ENCODE assay signal across 12 cellular contexts in the genomic region with DNA sequence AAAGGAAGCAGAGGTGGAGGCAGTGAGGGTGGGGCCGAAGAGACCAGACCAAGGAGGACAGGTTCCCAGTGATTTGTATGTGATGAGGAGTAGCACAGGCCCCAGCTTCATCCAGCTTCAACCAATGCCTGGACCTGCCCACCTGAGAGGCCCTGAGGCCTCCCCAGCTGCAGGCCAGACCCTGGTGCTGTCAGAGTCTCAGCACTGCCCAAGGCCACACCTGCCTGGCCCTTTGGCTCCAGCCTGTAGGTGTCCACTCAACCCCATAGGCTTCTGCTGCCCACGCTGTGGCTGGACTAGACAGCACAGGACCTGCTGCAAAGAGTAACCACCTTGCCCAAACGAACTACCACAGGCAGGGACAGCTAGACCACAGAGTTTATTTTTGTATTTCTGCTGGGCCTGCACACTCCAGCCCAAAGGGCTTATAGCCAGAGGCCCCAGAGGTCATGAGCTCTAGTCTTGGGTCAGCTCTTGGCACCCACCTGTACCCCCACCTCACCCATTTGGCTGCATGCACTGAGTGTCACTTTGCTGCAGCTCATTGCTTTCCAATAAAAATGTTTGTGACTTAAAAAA.
A peak's percentile ranks its signal among the peaks of the same experiment; 100 is the strongest.
DNase-seq lines count a peak whose midpoint lies in the region; ATAC-seq lines count a peak whose summit lies in the region.
"Had no signal": no experiment of that assay in that cellular context is flagged by ENCODE, and none has a peak within 500 bp of the region (broad histone marks: within the 10 kb centered on the region; RNA-seq: fewer than 3 reads in every experiment).

No MANE protein-coding gene starts in this region.

- peaks cover 3% of the 10 kb centered on the region for H3K36me3 Mint-ChIP-seq in activated naive CD8-positive, alpha-beta T cell

- H3K27ac Mint-ChIP-seq in activated naive CD8-positive, alpha-beta T cell, result peak overlapping the region; percentile 93

- H3K27me3 Mint-ChIP-seq in activated naive CD8-positive, alpha-beta T cell, result no peaks in the 10 kb centered on the region

- H3K4me1 Mint-ChIP-seq in activated naive CD8-positive, alpha-beta T cell (ENCODE audit: low read depth), result peaks cover 75% of the 10 kb centered on the region

- no peak for DNase-seq in NCI-H526 treated with DMSO at 0.1 percent for 48 hours (lab: John Stamatoyannopoulos, UW)
- DNase-seq in NCI-H1436 (lab: John Stamatoyannopoulos, UW), result no peak
- DNase-seq in stimulated activated CD4-positive, alpha-beta T cell treated with anti-CD3 and anti-CD28 coated beads, Interleukin-12 subunit alpha, Interleukin-12 subunit beta, amount 100 ng/mL, for 4 hours, result no peak
- DNase-seq: DMS79, foreskin keratinocyte, NCI-H2081, T1000 had no signal

- ATAC-seq in GM19452 (IDR thresholded peaks at IDR 0.05; ENCODE audit: unreplicated experiment) (peak; percentile 12), HG03108 (IDR thresholded peaks at IDR 0.05; ENCODE audit: unreplicated experiment) (peak; percentile 20), HG03095 (IDR thresholded peaks at IDR 0.05; ENCODE audit: unreplicated experiment) (no peak)
- ATAC-seq: foreskin keratinocyte had no signal

- H3K4me3 Mint-ChIP-seq in activated naive CD8-positive, alpha-beta T cell, result peak overlapping the region; percentile 66

- H3K4me3 ChIP-seq in GM08714 (ENCODE audit: low read length), result peak overlapping the region; percentile 6; the same call in 1 of the 2 replicates

- H3K9me3 Mint-ChIP-seq in activated naive CD8-positive, alpha-beta T cell (ENCODE audit: low read depth), result no peaks in the 10 kb centered on the region
